22 cellular contexts compared by ENCODE assay signal in genomic region chr12:90099288-90099687, GRCh38.
DNase-seq lines count a peak whose midpoint lies in the region; ATAC-seq and TF ChIP-seq lines count a peak whose summit lies in the region.
"Had no signal": no experiment of that assay in that cellular context is flagged by ENCODE, and none has a peak within 500 bp of the region (broad histone marks: within the 10 kb centered on the region; RNA-seq: fewer than 3 reads in every experiment).

No MANE protein-coding gene starts in this region.

- no peak for TF ChIP-seq CTCF in fibroblast of pulmonary artery (IDR thresholded peaks at IDR 0.05; ENCODE audit: low read length, missing control alignments)

- peak; percentile 37 for DNase-seq in HT1080 (ENCODE audit: low read depth)
- DNase-seq in amniotic stem cell (lab: John Stamatoyannopoulos, UW): peak; percentile 23
- DNase-seq in fibroblast of pulmonary artery (ENCODE audit: low read depth): peak; percentile 12
- DNase-seq in stromal cell of bone marrow (ENCODE audit: low read depth): peak; percentile 29
- DNase-seq in activated CD4-positive, alpha-beta T cell treated with anti-CD3 and anti-CD28 coated beads, Interleukin-2, amount 10 ng/mL, durations not matched to agents 24 days and 14 days: no peak
- no peak for DNase-seq in T-helper 17 cell
- DNase-seq in NCI-H128 (lab: John Stamatoyannopoulos, UW; ENCODE audit: unreplicated experiment): no peak
- DNase-seq: activated CD8-positive, alpha-beta T cell treated with anti-CD3 and anti-CD28 coated beads for 36 hours; activated naive CD4-positive, alpha-beta T cell; DMS79 treated with DMSO at 0.1 percent for 48 hours; heart left ventricle; lower lobe of right lung; NCI-H1694; NCI-H774; retina; stimulated activated CD4-positive, alpha-beta T cell treated with anti-CD3 and anti-CD28 coated beads, Interleukin-12 subunit alpha, Interleukin-12 subunit beta, amount 100 ng/mL, for 4 hours; stimulated activated CD8-positive, alpha-beta memory T cell treated with anti-CD3 and anti-CD28 coated beads, Interleukin-4, amount 100 ng/mL, for 48 hours had no signal

- no peaks in the 10 kb centered on the region for H3K36me3 Mint-ChIP-seq in activated CD4-positive, alpha-beta T cell treated with anti-CD3 and anti-CD28 coated beads, Interleukin-2, amount 10 ng/mL, durations not matched to agents 24 days and 14 days (ENCODE audit: low read depth)
- peaks cover 2% of the 10 kb centered on the region for H3K36me3 Mint-ChIP-seq in T-helper 17 cell (ENCODE audit: low read depth)
- H3K36me3 Mint-ChIP-seq: WTC11 had no signal

- H3K4me3 Mint-ChIP-seq in activated CD4-positive, alpha-beta T cell treated with anti-CD3 and anti-CD28 coated beads, Interleukin-2, amount 10 ng/mL, durations not matched to agents 24 days and 14 days: no peak overlapping the region
- H3K4me3 Mint-ChIP-seq in T-helper 17 cell: no peak overlapping the region
- H3K4me3 Mint-ChIP-seq: activated CD8-positive, alpha-beta T cell treated with anti-CD3 and anti-CD28 coated beads for 36 hours; central memory CD8-positive, alpha-beta T cell; WTC11 had no signal

- no peaks in the 10 kb centered on the region for H3K9me3 ChIP-seq in T-helper 17 cell (ENCODE audit: control insufficient read depth, low read length, poor library complexity, severe bottlenecking)
- H3K9me3 ChIP-seq: heart left ventricle, lower lobe of right lung, neutrophil, SJSA1 had no signal

- ATAC-seq in T-helper 17 cell: no peak
- ATAC-seq: activated CD8-positive, alpha-beta T cell treated with anti-CD3 and anti-CD28 coated beads for 36 hours; esophagus mucosa; heart left ventricle; WTC11 had no signal

- H3K4me3 ChIP-seq in fibroblast of pulmonary artery (replicated peaks; ENCODE audit: low read depth, low read length): no peak overlapping the region
- H3K4me3 ChIP-seq: heart left ventricle, lower lobe of right lung, SJSA1 had no signal

- peaks cover 5% of the 10 kb centered on the region for H3K27me3 Mint-ChIP-seq in activated CD4-positive, alpha-beta T cell treated with anti-CD3 and anti-CD28 coated beads, Interleukin-2, amount 10 ng/mL, durations not matched to agents 24 days and 14 days
- H3K27me3 Mint-ChIP-seq in T-helper 17 cell: no peaks in the 10 kb centered on the region

- intact Hi-C loops in activated CD4-positive, alpha-beta T cell treated with anti-CD3 and anti-CD28 coated beads, Interleukin-2, amount 10 ng/mL, durations not matched to agents 24 days and 14 days (cut with micrococcal nuclease): loop anchor here (5.0 kb wide), 1 partner anchor 137 kb away; no protein-coding TSS in a partner anchor

- H3K27ac Mint-ChIP-seq in activated CD4-positive, alpha-beta T cell treated with anti-CD3 and anti-CD28 coated beads, Interleukin-2, amount 10 ng/mL, durations not matched to agents 24 days and 14 days: no peak overlapping the region
- no peak overlapping the region for H3K27ac Mint-ChIP-seq in T-helper 17 cell
- H3K27ac Mint-ChIP-seq: activated CD8-positive, alpha-beta T cell treated with anti-CD3 and anti-CD28 coated beads for 36 hours; WTC11 had no signal

- H3K9me3 Mint-ChIP-seq in activated CD4-positive, alpha-beta T cell treated with anti-CD3 and anti-CD28 coated beads, Interleukin-2, amount 10 ng/mL, durations not matched to agents 24 days and 14 days: no peaks in the 10 kb centered on the region
- H3K9me3 Mint-ChIP-seq: activated CD8-positive, alpha-beta T cell treated with anti-CD3 and anti-CD28 coated beads for 36 hours; central memory CD8-positive, alpha-beta T cell; WTC11 had no signal

- H3K4me1 Mint-ChIP-seq in activated CD4-positive, alpha-beta T cell treated with anti-CD3 and anti-CD28 coated beads, Interleukin-2, amount 10 ng/mL, durations not matched to agents 24 days and 14 days: peaks cover 5% of the 10 kb centered on the region
- peaks cover 19% of the 10 kb centered on the region for H3K4me1 Mint-ChIP-seq in T-helper 17 cell

Comparison
In these comparisons a context has a peak if more than half of its experiments do, and no peak if none do; other contexts are left out.
1. DNase-seq: peak in HT1080 (single experiment), amniotic stem cell (single experiment), fibroblast of pulmonary artery (single experiment) and stromal cell of bone marrow (single experiment); none in activated CD4-positive, alpha-beta T cell treated with anti-CD3 and anti-CD28 coated beads, Interleukin-2, amount 10 ng/mL, durations not matched to agents 24 days and 14 days (single experiment), T-helper 17 cell (0 of 3) and NCI-H128 (single experiment).